Comparison of ENCODE assay signal across 10 cellular contexts in genomic region chr15:35673093-35673573, GRCh38.
DNase-seq lines count a peak whose midpoint lies in the region; ATAC-seq, FAIRE-seq and TF ChIP-seq lines count a peak whose summit lies in the region.
"Had no signal": no experiment of that assay in that cellular context is flagged by ENCODE, and none has a peak within 500 bp of the region (broad histone marks: within the 10 kb centered on the region; RNA-seq: fewer than 3 reads in every experiment).

No MANE protein-coding gene starts in this region.

- H3K4me3 ChIP-seq in endothelial cell of umbilical vein (replicated peaks in 1 of 3; ENCODE audit: insufficient read depth in 1 of 3, low read depth in 1 of 3, low read length in 3 of 3): peak overlapping the region in 1 of 3 experiments; percentile 41
- peak overlapping the region in 1 of 2 donors; percentile 3 for H3K4me3 ChIP-seq in small intestine (ENCODE audit: low read depth in 1 of 2, low read length in 2 of 2)
- no peak overlapping the region for H3K4me3 ChIP-seq in suprapubic skin
- H3K4me3 ChIP-seq in SJCRH30: no peak overlapping the region
- H3K4me3 ChIP-seq: SJSA1, skin epidermis had no signal

- no peaks in the 10 kb centered on the region for H3K9me3 ChIP-seq in endothelial cell of umbilical vein (replicated peaks; ENCODE audit: control insufficient read depth, insufficient read depth, low read length)
- H3K9me3 ChIP-seq in small intestine (ENCODE audit: control insufficient read depth, low read depth): no peaks in the 10 kb centered on the region
- no peaks in the 10 kb centered on the region for H3K9me3 ChIP-seq in suprapubic skin
- H3K9me3 ChIP-seq in SJCRH30 (replicated peaks): no peaks in the 10 kb centered on the region
- H3K9me3 ChIP-seq: SJSA1 had no signal

- H3K79me2 ChIP-seq in endothelial cell of umbilical vein (ENCODE audit: control insufficient read depth, insufficient read depth, low read length): no peaks in the 10 kb centered on the region

- no peaks in the 10 kb centered on the region for H3K9me1 ChIP-seq in endothelial cell of umbilical vein (replicated peaks; ENCODE audit: control insufficient read depth, extremely low read depth, insufficient read depth, low read length)

- no peaks in the 10 kb centered on the region for H3K27me3 ChIP-seq in endothelial cell of umbilical vein (ENCODE audit: control insufficient read depth in 2 of 2, insufficient read depth in 2 of 2, low read length in 2 of 2)
- no peaks in the 10 kb centered on the region for H3K27me3 ChIP-seq in small intestine (ENCODE audit: control insufficient read depth in 2 of 2, insufficient read depth in 2 of 2, low read length in 2 of 2)
- no peaks in the 10 kb centered on the region for H3K27me3 ChIP-seq in suprapubic skin
- no peaks in the 10 kb centered on the region for H3K27me3 ChIP-seq in SJCRH30
- H3K27me3 ChIP-seq: SJSA1 had no signal

- WGBS in small intestine, 3 donors: 6 to 31% (median 12%) methylated on average over 8 of the region's 8 CpGs
- 57% methylated on average over 8 of the region's 8 CpGs for WGBS in suprapubic skin

- TF ChIP-seq CTCF in endothelial cell of umbilical vein (IDR thresholded peaks at IDR 0.05; ENCODE audit: extremely low read depth in 1 of 2, insufficient read depth in 1 of 2, low read depth in 1 of 2, low read length in 2 of 2) (no peak), suprapubic skin (IDR thresholded peaks at IDR 0.05) (no peak)

- FAIRE-seq in endothelial cell of umbilical vein (lab: Jason Lieb, UNC): peak; percentile 90
- no peak for FAIRE-seq in small intestine (lab: Jason Lieb, UNC)

- no peak for TF ChIP-seq EP300 in suprapubic skin (IDR thresholded peaks at IDR 0.05)

- peak overlapping the region; percentile 71 for H3K27ac ChIP-seq in endothelial cell of umbilical vein (ENCODE audit: insufficient read depth, low read depth, low read length)
- H3K27ac ChIP-seq in small intestine (ENCODE audit: low read depth in 1 of 2, low read length in 1 of 2): peak overlapping the region; percentile 9 to 66
- H3K27ac ChIP-seq in suprapubic skin: no peak overlapping the region
- no peak overlapping the region for H3K27ac ChIP-seq in SJCRH30
- H3K27ac ChIP-seq: SJSA1 had no signal

- no TSS peak for BruUV-seq in endothelial cell of umbilical vein (replicated peaks; lab: Mats Ljungman, UMichigan)

- CTCF ChIA-PET in endothelial cell of umbilical vein (lab: Charles Lee): interaction anchor here (0.7 to 3.3 kb wide), 12 partner anchors 13 to 384 kb away, joined by 3 to 16 read pairs (median 3); no protein-coding TSS in a partner anchor

- DNase-seq in endothelial cell of umbilical vein (ENCODE audit: low read depth, low spot score) (peak; percentile 87), small intestine (peak; percentile 89), SW480 (ENCODE audit: low spot score) (no peak), HPDE6-E6E7 (ENCODE audit: extremely low spot score) (no peak), suprapubic skin (ENCODE audit: low spot score in 2 of 2) (no peak), SJCRH30 (no peak)

- peak overlapping the region; percentile 74 for H3K4me2 ChIP-seq in endothelial cell of umbilical vein (ENCODE audit: insufficient read depth, low read length)

- intact Hi-C loops in endothelial cell of umbilical vein (cut with micrococcal nuclease): loop anchor here (1.0 kb wide), 5 partner anchors 18 to 367 kb away; no protein-coding TSS in a partner anchor

- peaks cover 50% of the 10 kb centered on the region for H3K4me1 ChIP-seq in endothelial cell of umbilical vein (ENCODE audit: control insufficient read depth, extremely low read depth, insufficient read depth, low read length)
- H3K4me1 ChIP-seq in small intestine (ENCODE audit: control insufficient read depth in 2 of 2, insufficient read depth in 1 of 2, low read depth in 1 of 2, low read length in 1 of 2): no peaks in the 10 kb centered on the region
- H3K4me1 ChIP-seq in suprapubic skin: peaks cover 10% of the 10 kb centered on the region
- no peaks in the 10 kb centered on the region for H3K4me1 ChIP-seq in SJCRH30
- H3K4me1 ChIP-seq: SJSA1 had no signal

- TF ChIP-seq POLR2A in endothelial cell of umbilical vein (IDR thresholded peaks at IDR 0.05; ENCODE audit: low read depth, low read length): no peak
- TF ChIP-seq POLR2A in suprapubic skin (IDR thresholded peaks at IDR 0.05): no peak

- dilution Hi-C loops in endothelial cell of umbilical vein (cut with MboI; ENCODE audit: extremely low pct_ligation_motif_present, low sequenced_read_pairs): no loop called here

- peak; percentile 65 for ATAC-seq in GM19395 (IDR thresholded peaks at IDR 0.05; ENCODE audit: unreplicated experiment)
- ATAC-seq in HG03442 (IDR thresholded peaks at IDR 0.05; ENCODE audit: unreplicated experiment): peak; percentile 78

- H3K36me3 ChIP-seq in endothelial cell of umbilical vein (ENCODE audit: control insufficient read depth in 2 of 2, extremely low read depth in 1 of 2, insufficient read depth in 2 of 2, low read length in 2 of 2) (no peaks in the 10 kb centered on the region), small intestine (ENCODE audit: control insufficient read depth in 2 of 2, insufficient read depth in 2 of 2, low read length in 2 of 2) (no peaks in the 10 kb centered on the region), suprapubic skin (no peaks in the 10 kb centered on the region), SJCRH30 (no peaks in the 10 kb centered on the region)
- H3K36me3 ChIP-seq: SJSA1 had no signal

- POLR2A ChIA-PET in endothelial cell of umbilical vein (lab: Charles Lee): interaction anchor here (0.7 to 1.9 kb wide), 2 partner anchors 24 to 133 kb away, joined by 3 to 10 read pairs; no protein-coding TSS in a partner anchor

- peak overlapping the region; percentile 38 for H3K9ac ChIP-seq in endothelial cell of umbilical vein (replicated peaks; ENCODE audit: extremely low read depth, insufficient read depth, low read length)

- H4K20me1 ChIP-seq in endothelial cell of umbilical vein (replicated peaks; ENCODE audit: control insufficient read depth, extremely low read depth, insufficient read depth, low read length): no peaks in the 10 kb centered on the region

- H2AFZ ChIP-seq in endothelial cell of umbilical vein (ENCODE audit: low read depth, low read length): no peak overlapping the region

TF ChIP-seq in endothelial cell of umbilical vein, 7 proteins besides CTCF, POLR2A, EP300 and RAD21:
- peak; percentile 48 for TF ChIP-seq JUN (IDR thresholded peaks at IDR 0.05; ENCODE audit: borderline replicate concordance, insufficient read depth, insufficient read length, low read depth)
- TF ChIP-seq FOS (IDR thresholded peaks at IDR 0.05; ENCODE audit: borderline replicate concordance, insufficient read depth, low read length): peak; percentile 61
- peak; percentile 86 for TF ChIP-seq POLR2AphosphoS5 (IDR thresholded peaks at IDR 0.05; ENCODE audit: insufficient read depth, low read depth, low read length)
- TF ChIP-seq MYC (IDR thresholded peaks at IDR 0.05; ENCODE audit: low read depth, low read length): no peak
- TF ChIP-seq EZH2 (IDR thresholded peaks at IDR 0.05; ENCODE audit: borderline replicate concordance, low read depth, low read length, severe bottlenecking): no peak
- peak; percentile 94 for TF ChIP-seq GATA2 (IDR thresholded peaks at IDR 0.05; ENCODE audit: insufficient read depth, insufficient read length, low read depth, low read length)

Comparison
In these comparisons a context has a peak if more than half of its experiments do, and no peak if none do; other contexts are left out.
1. DNase-seq: peak in endothelial cell of umbilical vein (single experiment) and small intestine (single experiment); none in SW480 (single experiment), HPDE6-E6E7 (single experiment), suprapubic skin (0 of 2) and SJCRH30 (0 of 2).
2. H3K27ac ChIP-seq: peak in endothelial cell of umbilical vein (single experiment) and small intestine (2 of 2); none in suprapubic skin (single experiment) and SJCRH30 (single experiment).